In genomic region chr5:110908848-110909247, GRCh38 we compare ENCODE assay signal across 23 cellular contexts.
DNase-seq lines count a peak whose midpoint lies in the region; ATAC-seq, FAIRE-seq and TF ChIP-seq lines count a peak whose summit lies in the region.
"Had no signal": no experiment of that assay in that cellular context is flagged by ENCODE, and none has a peak within 500 bp of the region (broad histone marks: within the 10 kb centered on the region; RNA-seq: fewer than 3 reads in every experiment).

No MANE protein-coding gene starts in this region.

- H3K36me3 ChIP-seq in IMR-90 (ENCODE audit: control insufficient read depth, insufficient read depth, low read length) (no peaks in the 10 kb centered on the region), PC-3 (ENCODE audit: low read depth, low read length) (no peaks in the 10 kb centered on the region), kidney (ENCODE audit: control insufficient read depth in 1 of 2, insufficient read depth in 2 of 2, low read length in 2 of 2) (no peaks in the 10 kb centered on the region), gastroesophageal sphincter (no peaks in the 10 kb centered on the region)
- H3K36me3 ChIP-seq: BE2C; BLaER1 treated with 17β-estradiol and CSF1 and Interleukin-3, amounts not matched to agents 10 nM and 100 nM had no signal

- POLR2A ChIA-PET in IMR-90 (lab: Charles Lee; ENCODE audit: unreplicated experiment) = interaction anchor here (0.7 kb wide), 1 partner anchor 88 kb away, joined by 3 read pairs; no protein-coding TSS in a partner anchor
- POLR2A ChIA-PET in PC-3 (lab: Charles Lee; ENCODE audit: unreplicated experiment) = interaction anchor here (0.7 kb wide), 2 partner anchors 56 to 140 kb away, joined by 3 read pairs; no protein-coding TSS in a partner anchor

- peak overlapping the region; percentile 35; the same call in 1 of the 2 replicates for H3K23ac ChIP-seq in IMR-90 (ENCODE audit: low read depth, low read length)

- H4K20me1 ChIP-seq in IMR-90 (ENCODE audit: insufficient read depth, low read length) (no peaks in the 10 kb centered on the region), PC-3 (ENCODE audit: low read length) (no peaks in the 10 kb centered on the region)
- H4K20me1 ChIP-seq: BLaER1 treated with 17β-estradiol and CSF1 and Interleukin-3, amounts not matched to agents 10 nM and 100 nM had no signal

- no peak overlapping the region for H2AK9ac ChIP-seq in IMR-90 (replicated peaks; ENCODE audit: low read depth, low read length, poor library complexity)

- H2BK20ac ChIP-seq in IMR-90 (ENCODE audit: low read depth, low read length) = peak overlapping the region; percentile 75; the same call in 1 of the 2 replicates

- peak overlapping the region in 1 of 2 experiments; percentile 95; a peak in 3 of 4 replicates for H4K8ac ChIP-seq in IMR-90 (ENCODE audit: low read depth in 2 of 2, low read length in 2 of 2)

- ATAC-seq in IMR-90 (ENCODE audit: low read depth) = peak; percentile 35; the same call in 1 of the 2 replicates
- peak; percentile 74 for ATAC-seq in PC-3
- no peak for ATAC-seq in gastroesophageal sphincter
- ATAC-seq: GM12878, GM23338, HCT116 had no signal

- CTCF ChIA-PET in IMR-90 (lab: Yijun Ruan, JAX) (no interaction called here), PC-3 (lab: Charles Lee) (no interaction called here)

- peak overlapping the region; percentile 82 for H4K5ac ChIP-seq in IMR-90 (ENCODE audit: low read depth, low read length)

- no peaks in the 10 kb centered on the region for H3K79me1 ChIP-seq in IMR-90 (ENCODE audit: low read depth in 1 of 2, low read length in 2 of 2)

- no peaks in the 10 kb centered on the region for H3K9me3 ChIP-seq in IMR-90 (ENCODE audit: control insufficient read depth, insufficient read depth, low read length)
- H3K9me3 ChIP-seq in PC-3 (ENCODE audit: low read length) = no peaks in the 10 kb centered on the region
- H3K9me3 ChIP-seq in kidney (ENCODE audit: control insufficient read depth in 1 of 2, low read length in 2 of 2) = no peaks in the 10 kb centered on the region
- H3K9me3 ChIP-seq in gastroesophageal sphincter = no peaks in the 10 kb centered on the region
- H3K9me3 ChIP-seq: BE2C had no signal

- no peak for FAIRE-seq in kidney (lab: Jason Lieb, UNC)
- FAIRE-seq: A204.1, D721Med, GM12878, GM19239 had no signal

- no TSS peak for BruUV-seq in IMR-90 (replicated peaks; lab: Mats Ljungman, UMichigan)
- no TSS peak for BruUV-seq in PC-3 (replicated peaks; lab: Mats Ljungman, UMichigan)

- no peaks in the 10 kb centered on the region for H3K9me2 ChIP-seq in PC-3 (replicated peaks; ENCODE audit: low read length)

- H3K18ac ChIP-seq in IMR-90 (ENCODE audit: low read depth, low read length) = peak overlapping the region; percentile 93

- H3K4me3 ChIP-seq in IMR-90 (ENCODE audit: insufficient read depth, low read depth, low read length) = no peak overlapping the region
- no peak overlapping the region for H3K4me3 ChIP-seq in PC-3 (ENCODE audit: low read length)
- no peak overlapping the region for H3K4me3 ChIP-seq in kidney (ENCODE audit: low read length in 2 of 2)
- H3K4me3 ChIP-seq in gastroesophageal sphincter = no peak overlapping the region
- H3K4me3 ChIP-seq: BLaER1 treated with 17β-estradiol and CSF1 and Interleukin-3, amounts not matched to agents 10 nM and 100 nM; GM12878; GM23338 had no signal

- H3K9me1 ChIP-seq in IMR-90 (ENCODE audit: insufficient read depth, low read length) = no peaks in the 10 kb centered on the region

- TF ChIP-seq CTCF in IMR-90 (conservative IDR thresholded peaks at IDR 0.05; ENCODE audit: low read depth, low read length) (no peak), PC-3 (conservative IDR thresholded peaks at IDR 0.05; ENCODE audit: low read depth, low read length) (no peak), kidney (IDR thresholded peaks at IDR 0.05; ENCODE audit: borderline replicate concordance, extremely low read depth, insufficient read depth) (no peak), gastroesophageal sphincter (IDR thresholded peaks at IDR 0.05) (no peak)

- peak overlapping the region; percentile 98 for H2BK120ac ChIP-seq in IMR-90 (ENCODE audit: low read depth, low read length)

- in situ Hi-C loops in IMR-90 (cut with MboI; ENCODE audit: low sequenced_read_pairs) = no loop called here

- H3K4me2 ChIP-seq in IMR-90 (ENCODE audit: low read depth, low read length) (no peak overlapping the region), PC-3 (ENCODE audit: low read length) (peak overlapping the region; percentile 24; the same call in 1 of the 2 replicates)
- H3K4me2 ChIP-seq: BLaER1 treated with 17β-estradiol and CSF1 and Interleukin-3, amounts not matched to agents 10 nM and 100 nM; GM23338 had no signal

- H3K14ac ChIP-seq in IMR-90 (replicated peaks; ENCODE audit: low read depth, low read length) = peak overlapping the region; percentile 50; the same call in 1 of the 2 replicates

- peak overlapping the region; percentile 60; the same call in 1 of the 3 replicates for H2BK15ac ChIP-seq in IMR-90 (ENCODE audit: low read depth, low read length)

- H2AK5ac ChIP-seq in IMR-90 (ENCODE audit: low read depth, low read length) = peak overlapping the region; percentile 71

- no peak overlapping the region for H3K56ac ChIP-seq in IMR-90 (ENCODE audit: extremely low read depth, insufficient read depth, low read length)

- no peak for DNase-seq in IMR-90
- DNase-seq in PC-3 = peak; percentile 31
- peak; percentile 13 for DNase-seq in dedifferentiated amniotic fluid mesenchymal stem cell (ENCODE audit: extremely low spot score)
- no peak for DNase-seq in kidney
- no peak for DNase-seq in 8988T
- DNase-seq: ACHN; AML-193; BE2C; CD4-positive, alpha-beta T cell; CD8-positive, alpha-beta memory T cell; DMS 273 treated with DMSO at 0.1 percent for 48 hours; DMS79; EL; GDM1; H9 had no signal

- no peak overlapping the region for H2BK5ac ChIP-seq in IMR-90 (ENCODE audit: low read depth, low read length, poor library complexity, severe bottlenecking)

- H3K4me1 ChIP-seq in IMR-90 (ENCODE audit: control insufficient read depth, insufficient read depth, low read length) (peaks cover 5% of the 10 kb centered on the region; the same call in 1 of the 2 replicates), PC-3 (ENCODE audit: insufficient read depth, low read length) (peaks cover 30% of the 10 kb centered on the region), kidney (ENCODE audit: control insufficient read depth in 1 of 2, insufficient read depth in 1 of 2, low read depth in 1 of 2, low read length in 2 of 2) (no peaks in the 10 kb centered on the region), gastroesophageal sphincter (peaks cover 0 to 18% (median 4%) of the 10 kb centered on the region in 3 donors)
- H3K4me1 ChIP-seq: BE2C; BLaER1 treated with 17β-estradiol and CSF1 and Interleukin-3, amounts not matched to agents 10 nM and 100 nM had no signal

- dilution Hi-C loops in IMR-90 (cut with HindIII; ENCODE audit: low sequenced_read_pairs, unreplicated experiment) = no loop called here

- no peak for TF ChIP-seq RAD21 in IMR-90 (IDR thresholded peaks at IDR 0.05; ENCODE audit: low read length)

- H3F3A ChIP-seq in PC-3 (ENCODE audit: low read length, unreplicated experiment) = no peaks in the 10 kb centered on the region

- H3K27ac ChIP-seq in IMR-90 (ENCODE audit: insufficient read depth, low read length) = no peak overlapping the region
- no peak overlapping the region for H3K27ac ChIP-seq in PC-3 (ENCODE audit: low read length)
- no peak overlapping the region for H3K27ac ChIP-seq in kidney (ENCODE audit: low read depth in 2 of 2, low read length in 2 of 2)
- H3K27ac ChIP-seq in gastroesophageal sphincter = no peak overlapping the region
- H3K27ac ChIP-seq: BLaER1 treated with 17β-estradiol and CSF1 and Interleukin-3, amounts not matched to agents 10 nM and 100 nM had no signal

- peak overlapping the region; percentile 52; the same call in 1 of the 2 replicates for H4K91ac ChIP-seq in IMR-90 (ENCODE audit: insufficient read depth, low read depth, low read length)

- no peaks in the 10 kb centered on the region for H3K79me2 ChIP-seq in PC-3 (ENCODE audit: low read length)

- peak overlapping the region; percentile 97 for H3K4ac ChIP-seq in IMR-90 (ENCODE audit: low read depth, low read length)

- H2AFZ ChIP-seq in IMR-90 (replicated peaks; ENCODE audit: low read length, poor library complexity) (no peak overlapping the region), PC-3 (ENCODE audit: low read length) (no peak overlapping the region)

- TF ChIP-seq POLR2A in IMR-90 (IDR thresholded peaks at IDR 0.05; ENCODE audit: low read depth, low read length) (no peak), gastroesophageal sphincter (IDR thresholded peaks at IDR 0.05) (no peak)

- intact Hi-C loops in IMR-90 (cut with micrococcal nuclease) = no loop called here
- intact Hi-C loops in PC-3 (cut with micrococcal nuclease) = no loop called here
- intact Hi-C loops in kidney (cut with DNase I) = no loop called here

- no peak for TF ChIP-seq EP300 in gastroesophageal sphincter (IDR thresholded peaks at IDR 0.05)

- no peaks in the 10 kb centered on the region for H3K27me3 ChIP-seq in IMR-90 (ENCODE audit: control insufficient read depth, insufficient read depth, low read length)
- H3K27me3 ChIP-seq in PC-3 (ENCODE audit: low read length) = no peaks in the 10 kb centered on the region
- no peaks in the 10 kb centered on the region for H3K27me3 ChIP-seq in gastroesophageal sphincter
- H3K27me3 ChIP-seq: BE2C; BLaER1 treated with 17β-estradiol and CSF1 and Interleukin-3, amounts not matched to agents 10 nM and 100 nM had no signal

- H3K9ac ChIP-seq in IMR-90 (ENCODE audit: low read depth, low read length) = no peak overlapping the region
- no peak overlapping the region for H3K9ac ChIP-seq in PC-3 (ENCODE audit: low read length)
- no peak overlapping the region for H3K9ac ChIP-seq in kidney (ENCODE audit: low read length in 2 of 2)
- H3K9ac ChIP-seq: BLaER1 treated with 17β-estradiol and CSF1 and Interleukin-3, amounts not matched to agents 10 nM and 100 nM had no signal

TF ChIP-seq in IMR-90, 13 proteins besides CTCF, POLR2A, EP300 and RAD21 (continues in another document):
- TF ChIP-seq SMC3 (IDR thresholded peaks at IDR 0.05; ENCODE audit: low read depth, low read length) (no peak), ELK1 (IDR thresholded peaks at IDR 0.05; ENCODE audit: borderline replicate concordance, low read depth, low read length) (no peak), FOS (IDR thresholded peaks at IDR 0.05; ENCODE audit: low read depth, low read length) (no peak), MAZ (IDR thresholded peaks at IDR 0.05; ENCODE audit: borderline replicate concordance, low read depth, low read length) (no peak), CEBPB (IDR thresholded peaks at IDR 0.05; ENCODE audit: low read depth, low read length) (no peak), MAFK (IDR thresholded peaks at IDR 0.05; ENCODE audit: low read depth, low read length) (no peak)

Comparison
In these comparisons a context has a peak if more than half of its experiments do, and no peak if none do; other contexts are left out.
1. DNase-seq: peak in PC-3 (single experiment) and dedifferentiated amniotic fluid mesenchymal stem cell (single experiment); none in IMR-90 (single experiment), kidney (single experiment) and 8988T (single experiment).